16 cellular contexts compared by ENCODE assay signal in the genomic region with DNA sequence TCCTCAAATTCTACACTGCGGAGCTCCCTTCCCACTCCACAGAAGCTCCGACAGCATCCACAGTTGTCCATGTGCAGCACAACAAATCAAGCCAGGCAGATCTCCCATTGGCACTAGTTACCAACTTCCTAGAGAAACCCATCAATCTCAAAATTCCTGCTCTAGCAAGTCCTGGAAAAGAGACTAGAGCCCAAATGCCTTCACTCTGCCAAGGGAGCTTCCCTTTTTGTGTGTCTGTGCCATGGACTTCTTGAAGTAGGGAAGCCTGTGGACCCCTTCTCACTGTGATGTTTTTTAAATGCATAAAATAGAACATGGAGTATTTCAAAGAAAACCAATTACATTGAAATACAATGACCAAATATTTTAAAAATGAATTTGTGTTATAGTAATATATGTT. TPM values are rescaled to one million over a fixed set of nuclear protein-coding genes. Genes with fewer than 3 reads are reported as not detected.
A peak's percentile ranks its signal among the peaks of the same experiment; 100 is the strongest.
DNase-seq lines count a peak whose midpoint lies in the region; ATAC-seq and TF ChIP-seq lines count a peak whose summit lies in the region.
"Had no signal": no experiment of that assay in that cellular context is flagged by ENCODE, and none has a peak within 500 bp of the region (broad histone marks: within the 10 kb centered on the region; RNA-seq: fewer than 3 reads in every experiment).

No MANE protein-coding gene starts in this region.

- POLR2A ChIA-PET in activated CD4-positive, alpha-beta memory T cell treated with anti-CD3 and anti-CD28 coated beads for 36 hours (lab: Charles Lee) = interaction anchor here (0.9 to 1.1 kb wide), 2 partner anchors 10 to 16 kb away, joined by 3 read pairs; no protein-coding TSS in a partner anchor

- H3K27ac ChIP-seq in heart left ventricle (peak overlapping the region in 8 of 12 donors; percentile 2 to 74 (median 36)), lower lobe of right lung (peak overlapping the region; percentile 51), upper lobe of left lung (peak overlapping the region; percentile 9 to 75 (median 52))

- H3K4me1 Mint-ChIP-seq in activated CD4-positive, alpha-beta memory T cell treated with anti-CD3 and anti-CD28 coated beads for 36 hours (ENCODE audit: low read depth) = peaks cover 92% of the 10 kb centered on the region

- TF ChIP-seq EP300 in upper lobe of left lung (IDR thresholded peaks at IDR 0.05) = no peak

- H3K4me3 Mint-ChIP-seq in activated CD4-positive, alpha-beta memory T cell treated with anti-CD3 and anti-CD28 coated beads for 36 hours = no peak overlapping the region
- H3K4me3 Mint-ChIP-seq: neural crest cell had no signal

- H3K27me3 ChIP-seq in heart left ventricle (no peaks in the 10 kb centered on the region), lower lobe of right lung (ENCODE audit: low read depth) (no peaks in the 10 kb centered on the region), upper lobe of left lung (no peaks in the 10 kb centered on the region)
- H3K27me3 ChIP-seq: sigmoid colon had no signal

- H3K27me3 Mint-ChIP-seq in activated CD4-positive, alpha-beta memory T cell treated with anti-CD3 and anti-CD28 coated beads for 36 hours = no peaks in the 10 kb centered on the region

- no peak for ATAC-seq in heart left ventricle
- no peak for ATAC-seq in lower lobe of right lung
- ATAC-seq in upper lobe of left lung (ENCODE audit: low FRiP score in 2 of 2) = no peak

- peaks cover 7 to 93% (median 61%) of the 10 kb centered on the region in 12 donors for H3K4me1 ChIP-seq in heart left ventricle
- H3K4me1 ChIP-seq in lower lobe of right lung = peaks cover 73% of the 10 kb centered on the region
- peaks cover 50 to 65% (median 60%) of the 10 kb centered on the region in 4 donors for H3K4me1 ChIP-seq in upper lobe of left lung

- CTCF ChIA-PET in activated CD4-positive, alpha-beta memory T cell treated with anti-CD3 and anti-CD28 coated beads for 36 hours (lab: Charles Lee) = interaction anchor here (0.7 to 1.7 kb wide), 5 partner anchors 12 to 32 kb away, joined by 3 to 5 read pairs (median 4); no protein-coding TSS in a partner anchor

- H3K9me3 ChIP-seq in heart left ventricle (no peaks in the 10 kb centered on the region), lower lobe of right lung (no peaks in the 10 kb centered on the region), upper lobe of left lung (no peaks in the 10 kb centered on the region)
- H3K9me3 ChIP-seq: sigmoid colon had no signal

- peaks cover 51% of the 10 kb centered on the region for H3K36me3 Mint-ChIP-seq in activated CD4-positive, alpha-beta memory T cell treated with anti-CD3 and anti-CD28 coated beads for 36 hours

- DNase-seq in heart left ventricle (no peak), cardiac septum (ENCODE audit: low spot score) (no peak), lower lobe of right lung (no peak), upper lobe of left lung (no peak), AML-193 (lab: John Stamatoyannopoulos, UW) (no peak), NCI-H526 (lab: John Stamatoyannopoulos, UW) (no peak), NCI-H1092 treated with DMSO at 0.1 percent for 48 hours (lab: John Stamatoyannopoulos, UW) (no peak)
- DNase-seq in activated CD4-positive, alpha-beta memory T cell treated with anti-CD3 and anti-CD28 coated beads for 36 hours = no peak
- DNase-seq: activated CD8-positive, alpha-beta memory T cell treated with anti-CD3 and anti-CD28 coated beads for 24 hours; GOT3; NCI-H1048; NCI-H2227 treated with DMSO at 0.1 percent for 48 hours; SHP77; sigmoid colon; stimulated activated CD4-positive, alpha-beta T cell treated with anti-CD3 and anti-CD28 coated beads, Interleukin-4, amount 100 ng/mL, for 4 hours had no signal

- intact Hi-C loops in heart left ventricle (cut with DNase I) = loop anchor here in 2 of 10 donors (5.0 to 10.0 kb wide), 2 partner anchors 48 to 51 kb away; no protein-coding TSS in a partner anchor
- intact Hi-C loops in cardiac septum (cut with DNase I) = loop anchor here (10.0 kb wide), 1 partner anchor 61 kb away; a partner anchor contains a TSS
- intact Hi-C loops in activated CD4-positive, alpha-beta memory T cell treated with anti-CD3 and anti-CD28 coated beads for 36 hours (cut with micrococcal nuclease) = no loop called here
- intact Hi-C loops in lower lobe of right lung (cut with DNase I) = no loop called here

- no peak for TF ChIP-seq POLR2A in heart left ventricle (IDR thresholded peaks at IDR 0.05)
- TF ChIP-seq POLR2A in upper lobe of left lung (IDR thresholded peaks at IDR 0.05) = no peak

- TF ChIP-seq CTCF in heart left ventricle (IDR thresholded peaks at IDR 0.05) = no peak
- no peak for TF ChIP-seq CTCF in lower lobe of right lung (IDR thresholded peaks at IDR 0.05)
- TF ChIP-seq CTCF in upper lobe of left lung (IDR thresholded peaks at IDR 0.05) = no peak

- no peaks in the 10 kb centered on the region for H3K9me3 Mint-ChIP-seq in activated CD4-positive, alpha-beta memory T cell treated with anti-CD3 and anti-CD28 coated beads for 36 hours

- H3K36me3 ChIP-seq in heart left ventricle = peaks cover 0 to 58% (median 34%) of the 10 kb centered on the region in 9 donors
- H3K36me3 ChIP-seq in lower lobe of right lung = peaks cover 42% of the 10 kb centered on the region
- H3K36me3 ChIP-seq in upper lobe of left lung = peaks cover 4 to 42% (median 16%) of the 10 kb centered on the region in 4 donors

- H3K27ac Mint-ChIP-seq in activated CD4-positive, alpha-beta memory T cell treated with anti-CD3 and anti-CD28 coated beads for 36 hours = peak overlapping the region; percentile 81

- H3K4me3 ChIP-seq in heart left ventricle (no peak overlapping the region), lower lobe of right lung (no peak overlapping the region), upper lobe of left lung (no peak overlapping the region)
- H3K4me3 ChIP-seq: sigmoid colon had no signal

- 81 to 86% (median 83%) methylated on average over 2 of the region's 2 CpGs for WGBS in heart left ventricle, 4 donors
- 68 to 78% methylated on average over 2 of the region's 2 CpGs for WGBS in upper lobe of left lung, 2 donors

RNA-seq across cellular contexts. Expression of a gene that starts 59.1 kb away (rescaled TPM):
- total RNA-seq in heart left ventricle (100 to 1,000 TPM in 7 of 9 donors, 10 to 100 TPM in 2; 82.4 to 217 (median 143) TPM), cardiac septum (66.7 TPM), lower lobe of right lung (289 TPM), upper lobe of left lung (100 to 1,000 TPM in 5 of 6 donors, 10 to 100 TPM in 1; 82.8 to 385 (median 285) TPM)
- polyA plus RNA-seq in heart left ventricle = 100 to 1,000 TPM in 1 of 2 donors, 10 to 100 TPM in 1; 13.8 to 153 TPM
- 10 to 100 TPM; 36.8 to 37.0 TPM for total RNA-seq in activated CD4-positive, alpha-beta memory T cell treated with anti-CD3 and anti-CD28 coated beads for 36 hours
